ENCODE assay signal across 20 cellular contexts in genomic region chr11:15918212-15918611, GRCh38.
DNase-seq lines count a peak whose midpoint lies in the region; ATAC-seq and TF ChIP-seq lines count a peak whose summit lies in the region.
"Had no signal": no experiment of that assay in that cellular context is flagged by ENCODE, and none has a peak within 500 bp of the region (broad histone marks: within the 10 kb centered on the region; RNA-seq: fewer than 3 reads in every experiment).

No MANE protein-coding gene starts in this region.

- no peak overlapping the region for H3K27ac Mint-ChIP-seq in Calu3 (ENCODE audit: unreplicated experiment)
- H3K27ac Mint-ChIP-seq: activated naive CD4-positive, alpha-beta T cell treated with anti-CD3 and anti-CD28 coated beads, Interleukin-2, amount 10 ng/mL, durations not matched to agents 7 days and 5 days; CD4-positive, alpha-beta T cell; T-cell had no signal

- H3K27ac ChIP-seq in foreskin keratinocyte, result no peak overlapping the region
- H3K27ac ChIP-seq: heart left ventricle, parathyroid adenoma, sigmoid colon, stomach had no signal

- H3K4me3 Mint-ChIP-seq in Calu3 (ENCODE audit: low read depth, unreplicated experiment), result no peak overlapping the region
- H3K4me3 Mint-ChIP-seq: activated naive CD4-positive, alpha-beta T cell treated with anti-CD3 and anti-CD28 coated beads, Interleukin-2, amount 10 ng/mL, durations not matched to agents 7 days and 5 days; CD4-positive, alpha-beta T cell; T-cell had no signal

- H3K36me3 Mint-ChIP-seq in Calu3 (ENCODE audit: insufficient read depth, unreplicated experiment), result no peaks in the 10 kb centered on the region
- H3K36me3 Mint-ChIP-seq: activated naive CD4-positive, alpha-beta T cell treated with anti-CD3 and anti-CD28 coated beads, Interleukin-2, amount 10 ng/mL, durations not matched to agents 7 days and 5 days; T-cell had no signal

- TF ChIP-seq CTCF in foreskin keratinocyte (conservative IDR thresholded peaks at IDR 0.05), result peak; percentile 20
- no peak for TF ChIP-seq CTCF in Calu3 (IDR thresholded peaks at IDR 0.05; ENCODE audit: unreplicated experiment)

- ATAC-seq in foreskin keratinocyte (no peak), GM19395 (IDR thresholded peaks at IDR 0.05; ENCODE audit: unreplicated experiment) (no peak)
- ATAC-seq: heart left ventricle, T-cell had no signal

- intact Hi-C loops in Calu3 (cut with micrococcal nuclease; ENCODE audit: unreplicated experiment), result no loop called here

- peaks cover 7% of the 10 kb centered on the region for H3K4me1 ChIP-seq in foreskin keratinocyte
- H3K4me1 ChIP-seq: parathyroid adenoma, sigmoid colon had no signal

- H3K27me3 ChIP-seq in foreskin keratinocyte, result no peaks in the 10 kb centered on the region
- H3K27me3 ChIP-seq: heart left ventricle, sigmoid colon, stomach had no signal

- peak; percentile 90 for DNase-seq in DMS153 (lab: John Stamatoyannopoulos, UW)
- peak; percentile 94 for DNase-seq in NCI-H1105 treated with DMSO at 0.1 percent for 48 hours (lab: John Stamatoyannopoulos, UW)
- DNase-seq in NCI-H2227 (lab: John Stamatoyannopoulos, UW; ENCODE audit: unreplicated experiment), result peak; percentile 80
- no peak for DNase-seq in foreskin keratinocyte
- no peak for DNase-seq in KG1 (lab: John Stamatoyannopoulos, UW)
- DNase-seq in Calu3, result no peak
- no peak for DNase-seq in central memory CD4-positive, alpha-beta T cell
- DNase-seq: activated naive CD4-positive, alpha-beta T cell treated with anti-CD3 and anti-CD28 coated beads, Interleukin-2, amount 10 ng/mL, durations not matched to agents 7 days and 5 days; activated T-cell treated with anti-CD3 and anti-CD28 coated beads for 4 hours; CD4-positive, alpha-beta T cell; HCEC 1CT; heart left ventricle; Kasumi-1; mammary epithelial cell; NCI-H1694 treated with DMSO at 0.1 percent for 48 hours; sigmoid colon; stomach; T-cell had no signal

- no peaks in the 10 kb centered on the region for H3K27me3 Mint-ChIP-seq in Calu3 (ENCODE audit: unreplicated experiment)
- H3K27me3 Mint-ChIP-seq: activated naive CD4-positive, alpha-beta T cell treated with anti-CD3 and anti-CD28 coated beads, Interleukin-2, amount 10 ng/mL, durations not matched to agents 7 days and 5 days; CD4-positive, alpha-beta T cell; T-cell had no signal

- peaks cover 11% of the 10 kb centered on the region for H3K4me1 Mint-ChIP-seq in Calu3 (ENCODE audit: low read depth, unreplicated experiment)
- H3K4me1 Mint-ChIP-seq: activated naive CD4-positive, alpha-beta T cell treated with anti-CD3 and anti-CD28 coated beads, Interleukin-2, amount 10 ng/mL, durations not matched to agents 7 days and 5 days; T-cell had no signal

- H3K9me3 Mint-ChIP-seq in Calu3 (ENCODE audit: low read depth, unreplicated experiment), result no peaks in the 10 kb centered on the region
- H3K9me3 Mint-ChIP-seq: activated naive CD4-positive, alpha-beta T cell treated with anti-CD3 and anti-CD28 coated beads, Interleukin-2, amount 10 ng/mL, durations not matched to agents 7 days and 5 days; CD4-positive, alpha-beta T cell had no signal

- CTCF ChIA-PET in Calu3 (lab: Charles Lee), result no interaction called here

- no TSS peak for BruUV-seq in Calu3 (replicated peaks; lab: Mats Ljungman, UMichigan)

Comparison
In these comparisons a context has a peak if more than half of its experiments do, and no peak if none do; other contexts are left out.
1. DNase-seq: peak in DMS153 (single experiment), NCI-H1105 treated with DMSO at 0.1 percent for 48 hours (single experiment) and NCI-H2227 (single experiment); none in foreskin keratinocyte (0 of 2), KG1 (single experiment), Calu3 (single experiment) and central memory CD4-positive, alpha-beta T cell (single experiment).